In genomic region chr9:124835026-124835501, GRCh38 we compare ENCODE assay signal across 8 cellular contexts. TPM values are rescaled to one million over a fixed set of nuclear protein-coding genes. Genes with fewer than 3 reads are reported as not detected.
A peak's percentile ranks its signal among the peaks of the same experiment; 100 is the strongest.
DNase-seq lines count a peak whose midpoint lies in the region; TF ChIP-seq lines count a peak whose summit lies in the region.
"Had no signal": no experiment of that assay in that cellular context is flagged by ENCODE, and none has a peak within 500 bp of the region (broad histone marks: within the 10 kb centered on the region; RNA-seq: fewer than 3 reads in every experiment).

No MANE protein-coding gene starts in this region.

- H3K27ac Mint-ChIP-seq in HFFc6: no peak overlapping the region; the same call in 1 of the 2 replicates
- no peak overlapping the region for H3K27ac Mint-ChIP-seq in T-helper 2 cell treated with Interferon-gamma antibody and Interleukin-4, amounts not matched to agents 5 μg/mL and 100 μg/mL, for 36 hours
- H3K27ac Mint-ChIP-seq: activated CD4-positive, alpha-beta T cell treated with anti-CD3 and anti-CD28 coated beads for 36 hours had no signal

- H3K9me3 ChIP-seq in muscle layer of colon (ENCODE audit: low read length): no peaks in the 10 kb centered on the region

- DNase-seq in HFFc6: peak; percentile 50
- DNase-seq in T-helper 2 cell treated with Interferon-gamma antibody and Interleukin-4, amounts not matched to agents 5 μg/mL and 100 μg/mL, for 36 hours (ENCODE audit: low spot score): no peak
- DNase-seq in activated gamma-delta T cell treated with Interleukin-2 at 50 U/mL for 16 hours: no peak
- DNase-seq in activated effector memory CD4-positive, alpha-beta T cell treated with Interleukin-2 at 50 U/mL for 16 hours: no peak
- DNase-seq: activated CD4-positive, alpha-beta T cell treated with anti-CD3 and anti-CD28 coated beads for 36 hours had no signal

- H3K9me3 Mint-ChIP-seq in HFFc6: no peaks in the 10 kb centered on the region
- no peaks in the 10 kb centered on the region for H3K9me3 Mint-ChIP-seq in T-helper 2 cell treated with Interferon-gamma antibody and Interleukin-4, amounts not matched to agents 5 μg/mL and 100 μg/mL, for 36 hours
- H3K9me3 Mint-ChIP-seq: neural crest cell had no signal

- H3K27me3 ChIP-seq in muscle layer of colon (ENCODE audit: control insufficient read depth in 1 of 2, insufficient read depth in 2 of 2, low read length in 2 of 2): no peaks in the 10 kb centered on the region

- peak overlapping the region; percentile 13 to 47 for H3K4me3 ChIP-seq in muscle layer of colon (ENCODE audit: low read depth in 1 of 2, low read length in 2 of 2)

- no peaks in the 10 kb centered on the region for H3K36me3 ChIP-seq in muscle layer of colon (ENCODE audit: insufficient read depth, low read length)

- no peak overlapping the region for H3K4me3 Mint-ChIP-seq in HFFc6
- no peak overlapping the region for H3K4me3 Mint-ChIP-seq in T-helper 2 cell treated with Interferon-gamma antibody and Interleukin-4, amounts not matched to agents 5 μg/mL and 100 μg/mL, for 36 hours
- H3K4me3 Mint-ChIP-seq: activated CD4-positive, alpha-beta T cell treated with anti-CD3 and anti-CD28 coated beads for 36 hours; neural crest cell had no signal

- peaks cover 11% of the 10 kb centered on the region for H3K27me3 Mint-ChIP-seq in HFFc6 (ENCODE audit: insufficient read depth)
- H3K27me3 Mint-ChIP-seq in T-helper 2 cell treated with Interferon-gamma antibody and Interleukin-4, amounts not matched to agents 5 μg/mL and 100 μg/mL, for 36 hours (ENCODE audit: low read depth): peaks cover 10% of the 10 kb centered on the region

- TF ChIP-seq CTCF in HFFc6 (IDR thresholded peaks at IDR 0.05): no peak
- TF ChIP-seq CTCF in VCaP (conservative IDR thresholded peaks at IDR 0.05): no peak

- peak overlapping the region; percentile 41 for H3K9ac ChIP-seq in muscle layer of colon (ENCODE audit: low read length)

- H3K27ac ChIP-seq in VCaP (peak overlapping the region; percentile 41; the same call in 1 of the 2 replicates), muscle layer of colon (ENCODE audit: low read depth, low read length) (peak overlapping the region; percentile 68)

- peaks cover 26% of the 10 kb centered on the region for H3K4me1 ChIP-seq in muscle layer of colon (ENCODE audit: insufficient read depth, low read length)

- no peaks in the 10 kb centered on the region for H3K36me3 Mint-ChIP-seq in HFFc6 (ENCODE audit: low read depth)
- H3K36me3 Mint-ChIP-seq in T-helper 2 cell treated with Interferon-gamma antibody and Interleukin-4, amounts not matched to agents 5 μg/mL and 100 μg/mL, for 36 hours (ENCODE audit: low read depth): no peaks in the 10 kb centered on the region

- H3K4me1 Mint-ChIP-seq in HFFc6 (ENCODE audit: low read depth): peaks cover 18% of the 10 kb centered on the region
- H3K4me1 Mint-ChIP-seq in T-helper 2 cell treated with Interferon-gamma antibody and Interleukin-4, amounts not matched to agents 5 μg/mL and 100 μg/mL, for 36 hours (ENCODE audit: low read depth): no peaks in the 10 kb centered on the region
- H3K4me1 Mint-ChIP-seq: activated CD4-positive, alpha-beta T cell treated with anti-CD3 and anti-CD28 coated beads for 36 hours had no signal

RNA-seq across cellular contexts. Expression of gene WDR38, which starts 18.2 kb away (rescaled TPM):
- not detected for total RNA-seq in HFFc6 (2021; fragmentation: NEBNext Ultra II Directional; extraction: Animal tissue kit (Norgen Biotek cat#: 25700))
- total RNA-seq: activated CD4-positive, alpha-beta T cell treated with anti-CD3 and anti-CD28 coated beads for 36 hours; neural crest cell had no signal

RNA-seq across cellular contexts. Expression of gene RPL35, which starts 26.7 kb away (rescaled TPM):
- 1,000 to 10,000 TPM; 1,470 to 1,706 (median 1,550) TPM for total RNA-seq in HFFc6 (2021; fragmentation: NEBNext Ultra II Directional; extraction: Animal tissue kit (Norgen Biotek cat#: 25700))

RNA-seq across cellular contexts. Expression of gene ARPC5L, which starts 26.9 kb away (rescaled TPM):
- total RNA-seq in HFFc6 (2021; fragmentation: NEBNext Ultra II Directional; extraction: Animal tissue kit (Norgen Biotek cat#: 25700)): 10 to 100 TPM; 39.0 to 55.9 (median 44.7) TPM

RNA-seq across cellular contexts. Expression of gene OLFML2A, which starts 58.1 kb away (rescaled TPM):
- under 1 TPM; 0.30 to 0.88 (median 0.36) TPM for total RNA-seq in HFFc6 (2021; fragmentation: NEBNext Ultra II Directional; extraction: Animal tissue kit (Norgen Biotek cat#: 25700))
